In genomic region chr4:145521282-145521681, GRCh38 we compare ENCODE assay signal across 18 cellular contexts.
"Had no signal": no experiment of that assay in that cellular context is flagged by ENCODE, and none has a peak within 500 bp of the region (broad histone marks: within the 10 kb centered on the region; RNA-seq: fewer than 3 reads in every experiment).

No MANE protein-coding gene starts in this region.

- H3K4me1 Mint-ChIP-seq: neural progenitor cell had no signal

- H3K27ac Mint-ChIP-seq: activated CD8-positive, alpha-beta T cell treated with anti-CD3 and anti-CD28 coated beads for 36 hours; activated naive CD8-positive, alpha-beta T cell; neural progenitor cell; stimulated activated naive CD8-positive, alpha-beta T cell treated with anti-CD3 and anti-CD28 coated beads, Interleukin-15, Interleukin-2, amounts not matched to agents 100 ng/mL and 50 ng/mL, for 24 hours; type B pancreatic cell had no signal

- ATAC-seq: activated CD8-positive, alpha-beta T cell treated with anti-CD3 and anti-CD28 coated beads for 36 hours; gastroesophageal sphincter; left lobe of liver; sciatic nerve; WTC11 had no signal

- H3K4me3 Mint-ChIP-seq: activated CD8-positive, alpha-beta T cell treated with anti-CD3 and anti-CD28 coated beads for 36 hours; activated naive CD8-positive, alpha-beta T cell; neural progenitor cell; stimulated activated naive CD8-positive, alpha-beta T cell treated with anti-CD3 and anti-CD28 coated beads, Interleukin-15, Interleukin-2, amounts not matched to agents 100 ng/mL and 50 ng/mL, for 24 hours; type B pancreatic cell; WTC11 had no signal

- FAIRE-seq: colon, endometrium had no signal

- H3K9me3 ChIP-seq: gastroesophageal sphincter, suprapubic skin had no signal

- H3K27me3 Mint-ChIP-seq: type B pancreatic cell had no signal

- H3K36me3 Mint-ChIP-seq: activated naive CD8-positive, alpha-beta T cell; WTC11 had no signal

- DNase-seq: activated CD4-positive, alpha-beta T cell treated with anti-CD3 and anti-CD28 coated beads for 48 hours; activated CD8-positive, alpha-beta T cell treated with anti-CD3 and anti-CD28 coated beads for 36 hours; activated gamma-delta T cell; activated T-cell treated with anti-CD3 and anti-CD28 coated beads, Interleukin-2, amount 50 U/mL, for 48 hours; amniotic stem cell; islet precursor cell; mammary epithelial cell had no signal
